In genomic region chr11:65512311-65512710, GRCh38 we compare ENCODE assay signal across 5 cellular contexts. TPM values are rescaled to one million over a fixed set of nuclear protein-coding genes. Genes with fewer than 3 reads are reported as not detected.
DNase-seq lines count a peak whose midpoint lies in the region; ATAC-seq and TF ChIP-seq lines count a peak whose summit lies in the region.
"Not testable (repeated sequence)": the region's sequence is repeated elsewhere in the genome, so short reads cannot be mapped to it uniquely, and the experiment has no call there.

No MANE protein-coding gene starts in this region.

- WGBS in right lobe of liver (ENCODE audit: insufficient coverage, low coverage, low lambda C conversion rate, missing lambda C conversion rate), result 97% methylated on average over 3 of the region's 3 CpGs
- 98% methylated on average over 3 of the region's 3 CpGs for WGBS in suprapubic skin

- intact Hi-C loops in left ventricle myocardium inferior (cut with micrococcal nuclease) (loop anchor here (5.0 kb wide), 1 partner anchor 95 kb away; no protein-coding TSS in a partner anchor), right lobe of liver (cut with DNase I) (loop anchor here in 1 of 2 donors (5.0 to 10.0 kb wide), 2 partner anchors 48 to 145 kb away; no protein-coding TSS in a partner anchor), sciatic nerve (cut with DNase I) (loop anchor here (10.0 kb wide), 1 partner anchor 138 kb away; no protein-coding TSS in a partner anchor)

- TF ChIP-seq CTCF in left ventricle myocardium inferior (IDR thresholded peaks at IDR 0.05; ENCODE audit: borderline replicate concordance); right lobe of liver (IDR thresholded peaks at IDR 0.05); suprapubic skin (IDR thresholded peaks at IDR 0.05): not testable (repeated sequence)

- not testable (repeated sequence) for H3K27me3 ChIP-seq in left ventricle myocardium inferior (ENCODE audit: low read depth); right lobe of liver; suprapubic skin

- not testable (repeated sequence) for H3K9me3 ChIP-seq in left ventricle myocardium inferior (replicated peaks); right lobe of liver; suprapubic skin

- peaks cover 19% of the 10 kb centered on the region for H3K4me1 ChIP-seq in left ventricle myocardium inferior
- not testable (repeated sequence) for H3K4me1 ChIP-seq in right lobe of liver
- peaks cover 23% of the 10 kb centered on the region for H3K4me1 ChIP-seq in suprapubic skin

- ATAC-seq in right lobe of liver, sciatic nerve: not testable (repeated sequence)

- not testable (repeated sequence) for TF ChIP-seq EP300 in suprapubic skin (IDR thresholded peaks at IDR 0.05)

- H3K36me3 ChIP-seq in left ventricle myocardium inferior, right lobe of liver, suprapubic skin: not testable (repeated sequence)

- not testable (repeated sequence) for H3K4me3 ChIP-seq in left ventricle myocardium inferior, right lobe of liver, suprapubic skin

- TF ChIP-seq POLR2A in right lobe of liver (IDR thresholded peaks at IDR 0.05); suprapubic skin (IDR thresholded peaks at IDR 0.05): not testable (repeated sequence)

- H3K27ac ChIP-seq in left ventricle myocardium inferior (replicated peaks); right lobe of liver; suprapubic skin: not testable (repeated sequence)

- DNase-seq in left ventricle myocardium inferior (peak; percentile 2), right lobe of liver (peak in 2 of 3 donors; percentile 14 to 31), mesenteric fat pad (ENCODE audit: low spot score) (peak; percentile 47), sciatic nerve (ENCODE audit: low spot score) (peak; percentile 51), suprapubic skin (ENCODE audit: low spot score in 2 of 2) (peak; percentile 32 to 45)

RNA-seq across cellular contexts. Expression of gene SCYL1, which starts 12.6 kb away (rescaled TPM):
- total RNA-seq in left ventricle myocardium inferior, result 60.2 TPM
- 10 to 100 TPM; 51.3 to 82.3 (median 57.0) TPM for total RNA-seq in right lobe of liver
- 87.0 TPM for total RNA-seq in mesenteric fat pad
- total RNA-seq in sciatic nerve, result 64.0 TPM
- 10 to 100 TPM; 63.2 to 83.6 (median 78.4) TPM for total RNA-seq in suprapubic skin

RNA-seq across cellular contexts. Expression of gene MALAT1, which starts 13.5 kb away (rescaled TPM):
- total RNA-seq in left ventricle myocardium inferior (6,576 TPM), right lobe of liver (1,000 to 10,000 TPM; 2,716 to 5,163 (median 3,933) TPM), mesenteric fat pad (11,495 TPM), sciatic nerve (14,857 TPM), suprapubic skin (over 10,000 TPM; 10,207 to 42,728 (median 11,538) TPM)

RNA-seq across cellular contexts. Expression of gene LTBP3, which starts 45.8 kb away (rescaled TPM):
- total RNA-seq in left ventricle myocardium inferior, result 80.3 TPM
- 10 to 100 TPM; 26.6 to 94.1 (median 46.8) TPM for total RNA-seq in right lobe of liver
- total RNA-seq in mesenteric fat pad, result 91.9 TPM
- 306 TPM for total RNA-seq in sciatic nerve
- 10 to 100 TPM; 65.1 to 86.7 (median 71.0) TPM for total RNA-seq in suprapubic skin

RNA-seq across cellular contexts. Expression of gene ZNRD2, which starts 58.0 kb away (rescaled TPM):
- total RNA-seq in left ventricle myocardium inferior (21.1 TPM), right lobe of liver (10 to 100 TPM; 11.6 to 43.2 (median 16.5) TPM), mesenteric fat pad (34.9 TPM), sciatic nerve (23.7 TPM), suprapubic skin (10 to 100 TPM; 60.9 to 97.4 (median 77.9) TPM)
